In genomic region chr10:77501846-77502251, GRCh38 we compare ENCODE assay signal across 14 cellular contexts.
DNase-seq lines count a peak whose midpoint lies in the region; ATAC-seq, FAIRE-seq and TF ChIP-seq lines count a peak whose summit lies in the region.
"Had no signal": no experiment of that assay in that cellular context is flagged by ENCODE, and none has a peak within 500 bp of the region (broad histone marks: within the 10 kb centered on the region; RNA-seq: fewer than 3 reads in every experiment).

No MANE protein-coding gene starts in this region.

- TF ChIP-seq CTCF in bronchial epithelial cell (IDR thresholded peaks at IDR 0.05; ENCODE audit: insufficient read depth, low read length, severe bottlenecking) (no peak), osteoblast (IDR thresholded peaks at IDR 0.05; ENCODE audit: extremely low read depth, low read depth, low read length) (no peak)

- H3K36me3 ChIP-seq in bronchial epithelial cell (ENCODE audit: control insufficient read depth, insufficient read depth, low read length), result no peaks in the 10 kb centered on the region
- no peaks in the 10 kb centered on the region for H3K36me3 ChIP-seq in osteoblast (ENCODE audit: insufficient read depth, low read length)
- H3K36me3 ChIP-seq: pancreas had no signal

- H3K4me1 ChIP-seq in osteoblast (ENCODE audit: insufficient read depth, low read length), result peaks cover 58% of the 10 kb centered on the region

- H3K4me3 ChIP-seq in bronchial epithelial cell (ENCODE audit: low read depth, low read length) (no peak overlapping the region), osteoblast (ENCODE audit: insufficient read depth, low read length) (peak overlapping the region; percentile 7)
- H3K4me3 ChIP-seq: pancreas had no signal

- H3K79me2 ChIP-seq in osteoblast (ENCODE audit: insufficient read depth, low read length), result peaks cover 4% of the 10 kb centered on the region

- H3K27me3 ChIP-seq in bronchial epithelial cell (ENCODE audit: control insufficient read depth, insufficient read depth, low read length) (no peaks in the 10 kb centered on the region), osteoblast (ENCODE audit: insufficient read depth, low read length) (no peaks in the 10 kb centered on the region)
- H3K27me3 ChIP-seq: pancreas had no signal

- no peaks in the 10 kb centered on the region for H4K20me1 ChIP-seq in osteoblast (ENCODE audit: insufficient read depth, low read length)

- no peaks in the 10 kb centered on the region for H3K9me3 ChIP-seq in osteoblast (ENCODE audit: low read depth, low read length)
- H3K9me3 ChIP-seq: pancreas had no signal

- peak overlapping the region; percentile 86 for H3K27ac ChIP-seq in osteoblast (ENCODE audit: low read depth, low read length)
- H3K27ac ChIP-seq: pancreas had no signal

- no peak overlapping the region for H2AFZ ChIP-seq in osteoblast (ENCODE audit: low read length)

- FAIRE-seq in HTR-8/SVneo (lab: Jason Lieb, UNC) (peak; percentile 20), bronchial epithelial cell (lab: Jason Lieb, UNC) (no peak)
- FAIRE-seq: pancreas had no signal

- DNase-seq in AG08395 (ENCODE audit: low spot score), result peak; percentile 35
- no peak for DNase-seq in HTR-8/SVneo (ENCODE audit: insufficient read length, low spot score)
- DNase-seq in bronchial epithelial cell (ENCODE audit: low read depth), result peak; percentile 72
- no peak for DNase-seq in osteoblast (ENCODE audit: insufficient read length, low spot score, missing footprints)
- no peak for DNase-seq in 8988T
- no peak for DNase-seq in GF-D8 (lab: John Stamatoyannopoulos, UW)
- no peak for DNase-seq in left lobe of liver (ENCODE audit: low spot score)
- no peak for DNase-seq in middle frontal gyrus (ENCODE audit: extremely low spot score, low spot score)
- DNase-seq: activated CD4-positive, alpha-beta T cell treated with anti-CD3 and anti-CD28 coated beads, Interleukin-2, amount 10 ng/mL, durations not matched to agents 24 days and 14 days; activated effector memory CD4-positive, alpha-beta T cell treated with anti-CD3 and anti-CD28 coated beads, Interleukin-2, amount 50 U/mL, for 16 hours; DMS79; NCI-H2227 treated with DMSO at 0.1 percent for 48 hours; OCI-M1; pancreas had no signal

- H3K4me2 ChIP-seq in osteoblast (ENCODE audit: insufficient read depth, low read length), result peak overlapping the region; percentile 60

- no peak for ATAC-seq in left lobe of liver
- ATAC-seq: pancreas had no signal

Comparison
In these comparisons a context has a peak if more than half of its experiments do, and no peak if none do; other contexts are left out.
1. DNase-seq: peak in AG08395 (single experiment) and bronchial epithelial cell (single experiment); none in HTR-8/SVneo (single experiment), osteoblast (single experiment), 8988T (single experiment), GF-D8 (single experiment), left lobe of liver (single experiment) and middle frontal gyrus (single experiment).